17 cellular contexts compared by ENCODE assay signal in the genomic region with DNA sequence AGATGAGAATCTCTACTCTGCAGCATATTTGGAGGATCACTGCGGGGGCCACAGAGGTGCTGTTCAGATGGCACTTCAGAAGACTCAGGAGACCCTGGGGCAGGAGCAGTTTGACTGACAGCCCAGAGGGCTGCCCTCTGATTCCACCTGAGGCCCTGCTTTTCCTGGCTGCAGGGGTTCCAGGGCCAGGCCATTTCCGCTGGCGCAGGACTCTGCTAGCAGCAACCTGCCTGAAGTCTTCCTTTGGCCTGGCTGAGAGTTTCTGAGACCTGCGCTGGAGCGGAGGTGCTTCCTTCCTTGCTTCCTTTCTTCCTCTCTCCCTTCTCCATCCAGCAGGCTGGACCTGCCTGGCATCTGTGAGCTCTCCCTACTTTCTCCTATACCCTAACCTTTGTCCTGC. TPM values are rescaled to one million over a fixed set of nuclear protein-coding genes. Genes with fewer than 3 reads are reported as not detected.
A peak's percentile ranks its signal among the peaks of the same experiment; 100 is the strongest.
DNase-seq lines count a peak whose midpoint lies in the region; ATAC-seq and TF ChIP-seq lines count a peak whose summit lies in the region.
"Had no signal": no experiment of that assay in that cellular context is flagged by ENCODE, and none has a peak within 500 bp of the region (broad histone marks: within the 10 kb centered on the region; RNA-seq: fewer than 3 reads in every experiment).

No MANE protein-coding gene starts in this region.

- peaks cover 4% of the 10 kb centered on the region; the same call in 2 of the 3 replicates for H3K4me1 Mint-ChIP-seq in GM23338
- no peaks in the 10 kb centered on the region for H3K4me1 Mint-ChIP-seq in CD8-positive, alpha-beta T cell (ENCODE audit: low read depth)

- H3K79me2 ChIP-seq in GM23338 (replicated peaks; ENCODE audit: insufficient read depth): peaks cover 46% of the 10 kb centered on the region
- H3K79me2 ChIP-seq in SK-N-SH (ENCODE audit: insufficient read depth): no peaks in the 10 kb centered on the region

- H4K20me1 ChIP-seq in GM23338 (replicated peaks; ENCODE audit: insufficient read depth) (peaks cover 34% of the 10 kb centered on the region), SK-N-SH (ENCODE audit: insufficient read depth) (no peaks in the 10 kb centered on the region)
- H4K20me1 ChIP-seq: BLaER1 had no signal

- H3K4me2 ChIP-seq in GM23338: no peak overlapping the region
- H3K4me2 ChIP-seq in SK-N-SH: no peak overlapping the region
- H3K4me2 ChIP-seq: BLaER1 had no signal

- H3K9me2 ChIP-seq in GM23338 (ENCODE audit: insufficient read depth) (no peaks in the 10 kb centered on the region), SK-N-SH (no peaks in the 10 kb centered on the region)

- peaks cover 24% of the 10 kb centered on the region; the same call in 2 of the 3 replicates for H3K36me3 Mint-ChIP-seq in GM23338 (ENCODE audit: low read depth)
- no peaks in the 10 kb centered on the region for H3K36me3 Mint-ChIP-seq in CD8-positive, alpha-beta T cell

- H3K9me3 Mint-ChIP-seq in GM23338: no peaks in the 10 kb centered on the region
- no peaks in the 10 kb centered on the region for H3K9me3 Mint-ChIP-seq in CD8-positive, alpha-beta T cell

- TF ChIP-seq CTCF in GM23338 (conservative IDR thresholded peaks at IDR 0.05; ENCODE audit: low read depth in 2 of 2) (no peak), VCaP (conservative IDR thresholded peaks at IDR 0.05) (no peak), right lobe of liver (IDR thresholded peaks at IDR 0.05) (no peak), upper lobe of left lung (IDR thresholded peaks at IDR 0.05) (no peak), SK-N-SH (IDR thresholded peaks at IDR 0.05) (no peak)
- no peak for TF ChIP-seq CTCF in CD8-positive, alpha-beta T cell (IDR thresholded peaks at IDR 0.05)

- TF ChIP-seq POLR2A in right lobe of liver (IDR thresholded peaks at IDR 0.05): no peak
- no peak for TF ChIP-seq POLR2A in upper lobe of left lung (IDR thresholded peaks at IDR 0.05)

- TF ChIP-seq RAD21 in SK-N-SH (IDR thresholded peaks at IDR 0.05; ENCODE audit: low read length): no peak

- intact Hi-C loops in right lobe of liver (cut with DNase I) (no loop called here), sciatic nerve (cut with DNase I) (no loop called here)
- intact Hi-C loops in CD8-positive, alpha-beta T cell (cut with DNase I, micrococcal nuclease): no loop called here

- no peaks in the 10 kb centered on the region for H3K9me3 ChIP-seq in right lobe of liver
- H3K9me3 ChIP-seq in upper lobe of left lung: no peaks in the 10 kb centered on the region
- H3K9me3 ChIP-seq in CD8-positive, alpha-beta T cell (ENCODE audit: low read length): no peaks in the 10 kb centered on the region
- H3K9me3 ChIP-seq in SK-N-SH: no peaks in the 10 kb centered on the region
- H3K9me3 ChIP-seq: BLaER1 had no signal

- H3K9ac ChIP-seq in SK-N-SH: no peak overlapping the region
- H3K9ac ChIP-seq: BLaER1 had no signal

- DNase-seq in GM23338 (ENCODE audit: low spot score) (no peak), right lobe of liver (peak in 1 of 3 donors; percentile 47), sciatic nerve (ENCODE audit: low spot score) (peak; percentile 40), upper lobe of left lung (no peak), SK-N-SH (no peak)
- DNase-seq in CD8-positive, alpha-beta T cell: no peak
- DNase-seq: 8988T, AML-193, DMS53, GOT3, HCEC 1CT had no signal

- ATAC-seq in GM23338 (no peak), right lobe of liver (no peak), sciatic nerve (no peak), upper lobe of left lung (ENCODE audit: low FRiP score in 2 of 2) (no peak)
- ATAC-seq in CD8-positive, alpha-beta T cell: no peak
- ATAC-seq: GM12878, K562 had no signal

- peaks cover 56% of the 10 kb centered on the region for H3K36me3 ChIP-seq in GM23338 (ENCODE audit: insufficient read depth)
- H3K36me3 ChIP-seq in right lobe of liver: peaks cover 0 to 41% (median 7%) of the 10 kb centered on the region in 4 donors
- H3K36me3 ChIP-seq in upper lobe of left lung: peaks cover 0 to 20% (median 2%) of the 10 kb centered on the region in 4 donors
- no peaks in the 10 kb centered on the region for H3K36me3 ChIP-seq in CD8-positive, alpha-beta T cell (ENCODE audit: insufficient read depth, low read length)
- no peaks in the 10 kb centered on the region for H3K36me3 ChIP-seq in SK-N-SH (replicated peaks in 1 of 2; ENCODE audit: control insufficient read depth in 1 of 2, insufficient read depth in 2 of 2, low read length in 1 of 2)
- H3K36me3 ChIP-seq: BLaER1 had no signal

- H3K27ac Mint-ChIP-seq in GM23338: no peak overlapping the region
- H3K27ac Mint-ChIP-seq in CD8-positive, alpha-beta T cell: no peak overlapping the region

- TF ChIP-seq EP300 in upper lobe of left lung (IDR thresholded peaks at IDR 0.05) (no peak), SK-N-SH (IDR thresholded peaks at IDR 0.05; ENCODE audit: borderline replicate concordance in 1 of 2, low read depth in 1 of 2, low read length in 1 of 2) (no peak)

- H3K4me3 ChIP-seq in GM23338 (no peak overlapping the region), right lobe of liver (no peak overlapping the region), upper lobe of left lung (no peak overlapping the region), SK-N-SH (ENCODE audit: low read depth in 2 of 2, low read length in 1 of 2) (no peak overlapping the region)
- no peak overlapping the region for H3K4me3 ChIP-seq in CD8-positive, alpha-beta T cell (ENCODE audit: low read depth, low read length)
- H3K4me3 ChIP-seq: BLaER1, GM12878, K562 had no signal

- H3K4me1 ChIP-seq in GM23338 (ENCODE audit: insufficient read depth) (no peaks in the 10 kb centered on the region; the same call in 1 of the 2 replicates), right lobe of liver (peaks cover 0 to 86% (median 42%) of the 10 kb centered on the region in 4 donors), upper lobe of left lung (peaks cover 0 to 5% (median 2%) of the 10 kb centered on the region in 4 donors), SK-N-SH (ENCODE audit: control insufficient read depth in 1 of 2, insufficient read depth in 2 of 2, low read depth in 1 of 2, low read length in 1 of 2) (peaks cover 0 to 28% of the 10 kb centered on the region in 2 experiments; a peak in 1 of 4 replicates)
- no peaks in the 10 kb centered on the region for H3K4me1 ChIP-seq in CD8-positive, alpha-beta T cell (ENCODE audit: insufficient read depth, low read length)

- POLR2A ChIA-PET in CD8-positive, alpha-beta T cell (lab: Charles Lee): no interaction called here
- POLR2A ChIA-PET in SK-N-SH (lab: Yijun Ruan, JAX): no interaction called here

- peaks cover 9% of the 10 kb centered on the region for H3K27me3 Mint-ChIP-seq in GM23338 (ENCODE audit: insufficient read depth, low read depth, poor library complexity)
- H3K27me3 Mint-ChIP-seq in CD8-positive, alpha-beta T cell (ENCODE audit: low read depth): peaks cover 2% of the 10 kb centered on the region

- H3K4me3 Mint-ChIP-seq in GM23338: no peak overlapping the region
- H3K4me3 Mint-ChIP-seq in CD8-positive, alpha-beta T cell: no peak overlapping the region

- CTCF ChIA-PET in CD8-positive, alpha-beta T cell (lab: Charles Lee): no interaction called here
- CTCF ChIA-PET in SK-N-SH (lab: Yijun Ruan, JAX): interaction anchor here (0.8 kb wide), 1 partner anchor 106 kb away, joined by 3 read pairs; no protein-coding TSS in a partner anchor

- no peak overlapping the region for H2AFZ ChIP-seq in GM23338
- no peak overlapping the region for H2AFZ ChIP-seq in SK-N-SH (ENCODE audit: low read depth)

- WGBS in right lobe of liver (ENCODE audit: insufficient coverage, low coverage, low lambda C conversion rate, missing lambda C conversion rate): no CpG with 5 or more reads among the region's 5 CpGs
- 90 to 91% methylated on average over 4 to 5 of the region's 5 CpGs for WGBS in upper lobe of left lung, 2 donors
- WGBS in SK-N-SH (ENCODE audit: low lambda C conversion rate): 96% methylated on average over 3 of the region's 5 CpGs

- H3K27ac ChIP-seq in GM23338 (ENCODE audit: low read depth): peak overlapping the region; percentile 50; the same call in 1 of the 2 replicates
- H3K27ac ChIP-seq in VCaP: peak overlapping the region; percentile 64; the same call in 1 of the 2 replicates
- peak overlapping the region in 2 of 3 donors; percentile 86 to 93 for H3K27ac ChIP-seq in right lobe of liver
- H3K27ac ChIP-seq in upper lobe of left lung: no peak overlapping the region
- H3K27ac ChIP-seq in CD8-positive, alpha-beta T cell (ENCODE audit: low read depth, low read length): no peak overlapping the region
- H3K27ac ChIP-seq in SK-N-SH (ENCODE audit: low read depth in 2 of 2, low read length in 1 of 2): no peak overlapping the region
- H3K27ac ChIP-seq: BLaER1, HL-60 had no signal

- H3K27me3 ChIP-seq in GM23338 (ENCODE audit: insufficient read depth) (no peaks in the 10 kb centered on the region), right lobe of liver (no peaks in the 10 kb centered on the region), upper lobe of left lung (no peaks in the 10 kb centered on the region), SK-N-SH (ENCODE audit: insufficient read depth) (no peaks in the 10 kb centered on the region)
- H3K27me3 ChIP-seq in CD8-positive, alpha-beta T cell (ENCODE audit: insufficient read depth, low read length): no peaks in the 10 kb centered on the region
- H3K27me3 ChIP-seq: BLaER1 had no signal

- H3F3A ChIP-seq in GM23338 (replicated peaks; ENCODE audit: low read depth): peaks cover 12% of the 10 kb centered on the region; the same call in 1 of the 2 replicates
- H3F3A ChIP-seq in SK-N-SH (replicated peaks; ENCODE audit: insufficient read depth): no peaks in the 10 kb centered on the region

TF ChIP-seq in GM23338, 12 proteins besides CTCF, POLR2A, EP300 and RAD21 (continues in another document):
- no peak for TF ChIP-seq EZH2phosphoT487 (IDR thresholded peaks at IDR 0.05; ENCODE audit: unreplicated experiment)

TF ChIP-seq in SK-N-SH, 30 proteins besides CTCF, POLR2A, EP300 and RAD21 (continues in another document):
- no peak for TF ChIP-seq MXI1 (IDR thresholded peaks at IDR 0.05; ENCODE audit: low read depth, low read length)

RNA-seq across cellular contexts. Expression of a gene that starts 11.8 kb away (rescaled TPM):
- 275 and 327 TPM in 2 replicates for total RNA-seq in GM23338 (2014; rRNA removed; shearing (Covaris generic))
- polyA plus RNA-seq in GM23338 (2016; fragmentation: Nextera tagmentation; extraction: Ambion mirVana) (77.6 and 78.0 TPM in 2 replicates), SK-N-SH (2012; rRNA removed) (0.02 and 0.03 TPM in 2 replicates)
- total RNA-seq in right lobe of liver (10 to 100 TPM; 16.4 to 41.4 (median 31.3) TPM), sciatic nerve (8.6 TPM), upper lobe of left lung (10 to 100 TPM in 5 of 6 donors, 1 to 10 TPM in 1; 9.4 to 63.9 (median 31.5) TPM)
- total RNA-seq in CD8-positive, alpha-beta T cell: not detected
- polyA plus RNA-seq in SK-N-SH (2012; cell fraction: cytosol; rRNA removed): 0.01 TPM in 1 of 2 replicates, not detected in the other
- polyA plus RNA-seq in SK-N-SH (2012; cell fraction: nucleus; rRNA removed): 0.05 TPM in 1 of 2 replicates, not detected in the other
- total RNA-seq: G401 had no signal

RNA-seq across cellular contexts. Expression of a gene that starts 52.4 kb away (rescaled TPM):
- 0.47 and 1.4 TPM in 2 replicates for total RNA-seq in GM23338 (2014; rRNA removed; shearing (Covaris generic))
- polyA plus RNA-seq in GM23338 (2016; fragmentation: Nextera tagmentation; extraction: Ambion mirVana) (0.50 and 0.55 TPM in 2 replicates), SK-N-SH (2012; rRNA removed) (not detected in 2 replicates)
- total RNA-seq in right lobe of liver (not detected), sciatic nerve (not detected), upper lobe of left lung (under 1 TPM in 2 of 6 donors, not detected in 4; under 0.01 to 0.10 TPM)
- total RNA-seq in CD8-positive, alpha-beta T cell: not detected
- polyA plus RNA-seq in SK-N-SH (2012; cell fraction: cytosol; rRNA removed): not detected in 2 replicates
- not detected in 2 replicates for polyA plus RNA-seq in SK-N-SH (2012; cell fraction: nucleus; rRNA removed)
- total RNA-seq: G401, GM12878, K562 had no signal
- polyA plus RNA-seq: GM12878, K562 had no signal

Comparison
In these comparisons a context has a peak if more than half of its experiments do, and no peak if none do; other contexts are left out.
1. H3K27ac ChIP-seq: peak in GM23338 (single experiment), VCaP (single experiment) and right lobe of liver (2 of 3); none in upper lobe of left lung (0 of 4), CD8-positive, alpha-beta T cell (single experiment) and SK-N-SH (0 of 2).